8 cellular contexts compared by ENCODE assay signal in genomic region chr19:2494447-2495129, GRCh38. TPM values are rescaled to one million over a fixed set of nuclear protein-coding genes. Genes with fewer than 3 reads are reported as not detected.
A peak's percentile ranks its signal among the peaks of the same experiment; 100 is the strongest.
DNase-seq lines count a peak whose midpoint lies in the region; TF ChIP-seq lines count a peak whose summit lies in the region.

No MANE protein-coding gene starts in this region.

- H3K27ac ChIP-seq in HL-60 (replicated peaks), result no peak overlapping the region
- peak overlapping the region; percentile 96 for H3K27ac ChIP-seq in skeletal muscle tissue (ENCODE audit: low read depth, low read length)

- peak; percentile 80 for DNase-seq in D341Med (ENCODE audit: low spot score)
- peak; percentile 41 to 65 for DNase-seq in HL-60 (ENCODE audit: low read depth in 1 of 2, low spot score in 1 of 2)
- DNase-seq in UCSD-AML1 (lab: John Stamatoyannopoulos, UW; ENCODE audit: unreplicated experiment), result peak; percentile 32
- DNase-seq in central memory CD4-positive, alpha-beta T cell, result peak; percentile 48
- DNase-seq in islet precursor cell, result peak; percentile 91
- DNase-seq in NCI-H1694 treated with DMSO at 0.1 percent for 48 hours (lab: John Stamatoyannopoulos, UW), result no peak
- DNase-seq in COLO829 (ENCODE audit: low spot score), result no peak

- H3K4me1 ChIP-seq in skeletal muscle tissue (ENCODE audit: control insufficient read depth in 3 of 3, insufficient read depth in 3 of 3, low read length in 3 of 3), result peaks cover 38 to 57% (median 46%) of the 10 kb centered on the region in 3 donors

- H3K36me3 ChIP-seq in skeletal muscle tissue (ENCODE audit: control insufficient read depth in 3 of 3, insufficient read depth in 3 of 3, low read length in 3 of 3), result no peaks in the 10 kb centered on the region

- H3K9ac ChIP-seq in skeletal muscle tissue (ENCODE audit: low read depth in 1 of 3, low read length in 3 of 3), result peak overlapping the region; percentile 82 to 85 (median 85)

- no peaks in the 10 kb centered on the region for H3K9me3 ChIP-seq in skeletal muscle tissue (ENCODE audit: control insufficient read depth in 3 of 3, low read length in 3 of 3)

- H3K4me3 ChIP-seq in HL-60 (replicated peaks; ENCODE audit: insufficient read depth, low read length) (peak overlapping the region; percentile 51), skeletal muscle tissue (ENCODE audit: low read length in 3 of 3) (peak overlapping the region; percentile 75 to 77 (median 76))

- TF ChIP-seq CTCF in HL-60 (IDR thresholded peaks at IDR 0.05; ENCODE audit: insufficient read depth, low read length), result no peak

- H3K27me3 ChIP-seq in HL-60 (ENCODE audit: insufficient read depth, poor library complexity, severe bottlenecking) (peaks cover 2% of the 10 kb centered on the region), skeletal muscle tissue (ENCODE audit: control insufficient read depth in 3 of 3, insufficient read depth in 3 of 3, low read length in 3 of 3) (no peaks in the 10 kb centered on the region)

RNA-seq across cellular contexts. Expression of gene GADD45B, which starts 18.7 kb away (rescaled TPM):
- total RNA-seq in skeletal muscle tissue, result 5.7 TPM

RNA-seq across cellular contexts. Expression of gene LMNB2, which starts 37.8 kb away (rescaled TPM):
- 52.7 TPM for total RNA-seq in skeletal muscle tissue

Comparison
In these comparisons a context has a peak if more than half of its experiments do, and no peak if none do; other contexts are left out.
1. DNase-seq: peak in D341Med (single experiment), HL-60 (2 of 2), UCSD-AML1 (single experiment), central memory CD4-positive, alpha-beta T cell (single experiment) and islet precursor cell (single experiment); none in NCI-H1694 treated with DMSO at 0.1 percent for 48 hours (single experiment) and COLO829 (single experiment).